Comparison of ENCODE assay signal across 8 cellular contexts in genomic region chr4:126223784-126224407, GRCh38.
DNase-seq lines count a peak whose midpoint lies in the region; ATAC-seq, FAIRE-seq and TF ChIP-seq lines count a peak whose summit lies in the region.

No MANE protein-coding gene starts in this region.

- no peaks in the 10 kb centered on the region for H3K36me3 Mint-ChIP-seq in Caco-2 (ENCODE audit: insufficient read depth, unreplicated experiment)

- CTCF ChIA-PET in Caco-2 (lab: Charles Lee) (no interaction called here), HepG2 (lab: Yijun Ruan, JAX; ENCODE audit: low intra/inter-chr PET ratio, low total read pairs) (no interaction called here)

- no peaks in the 10 kb centered on the region for H3K27me3 ChIP-seq in Caco-2 (replicated peaks; ENCODE audit: control insufficient read depth, insufficient read depth, low read length)
- no peaks in the 10 kb centered on the region for H3K27me3 ChIP-seq in ascending aorta
- no peaks in the 10 kb centered on the region; a peak in 1 of 5 replicates for H3K27me3 ChIP-seq in HepG2 (ENCODE audit: control insufficient read depth in 1 of 2, insufficient read depth in 2 of 2, low read length in 2 of 2)
- H3K27me3 ChIP-seq in gastrocnemius medialis, result no peaks in the 10 kb centered on the region

- in situ Hi-C loops in HepG2 (cut with HindIII; ENCODE audit: extremely low pct_ligation_motif_present, low pct_unique_long_range_greater_than_20kb), result no loop called here
- in situ Hi-C loops in gastrocnemius medialis (cut with MboI; ENCODE audit: low sequenced_read_pairs in 4 of 4), result no loop called here

- no peaks in the 10 kb centered on the region for H3K9me3 Mint-ChIP-seq in Caco-2 (ENCODE audit: unreplicated experiment)

- H3K27ac ChIP-seq in ascending aorta, result no peak overlapping the region
- H3K27ac ChIP-seq in HepG2 (ENCODE audit: extremely low read length, insufficient read depth, low read length), result no peak overlapping the region
- no peak overlapping the region for H3K27ac ChIP-seq in gastrocnemius medialis

- no peak overlapping the region for H3K4me2 ChIP-seq in HepG2 (ENCODE audit: low read depth, low read length)

- H3K9me3 ChIP-seq in Caco-2 (no peaks in the 10 kb centered on the region), ascending aorta (no peaks in the 10 kb centered on the region), HepG2 (ENCODE audit: low read length) (no peaks in the 10 kb centered on the region), gastrocnemius medialis (no peaks in the 10 kb centered on the region)

- H3K4me3 ChIP-seq in Caco-2 (ENCODE audit: low read depth, low read length), result no peak overlapping the region
- H3K4me3 ChIP-seq in ascending aorta, result no peak overlapping the region
- H3K4me3 ChIP-seq in HepG2 (replicated peaks in 1 of 3; ENCODE audit: insufficient read depth in 1 of 3, low read depth in 2 of 3, low read length in 3 of 3), result no peak overlapping the region
- no peak overlapping the region for H3K4me3 ChIP-seq in gastrocnemius medialis

- no peak for TF ChIP-seq RAD21 in HepG2 (CRISPR knock-in tag; IDR thresholded peaks at IDR 0.05)

- intact Hi-C loops in Caco-2 (cut with micrococcal nuclease; ENCODE audit: unreplicated experiment) (no loop called here), ascending aorta (cut with DNase I) (no loop called here), HepG2 (cut with micrococcal nuclease; ENCODE audit: unreplicated experiment) (loop anchor here (2.0 to 10.0 kb wide), 3 partner anchors 181 to 1177 kb away; no protein-coding TSS in a partner anchor), gastrocnemius medialis (cut with DNase I; ENCODE audit: low total_unique reads) (no loop called here)

- BruUV-seq in Caco-2 (replicated peaks; lab: Mats Ljungman, UMichigan) (no TSS peak), HepG2 (replicated peaks; lab: Mats Ljungman, UMichigan) (no TSS peak)

- no peak overlapping the region for H3K9ac ChIP-seq in HepG2 (ENCODE audit: insufficient read depth, low read depth, low read length)

- peak in 1 of 2 experiments; percentile 3 for DNase-seq in Caco-2
- DNase-seq in ascending aorta (ENCODE audit: low spot score in 2 of 2), result no peak
- DNase-seq in HepG2 (ENCODE audit: low spot score), result peak; percentile 1
- no peak for DNase-seq in effector CD4-positive, alpha-beta T cell
- no peak for DNase-seq in gastrocnemius medialis
- DNase-seq in COR-L47 (lab: John Stamatoyannopoulos, UW), result no peak
- DNase-seq in activated CD4-positive, CD25-positive, alpha-beta regulatory T cell (lab: John Stamatoyannopoulos, UW), result no peak

- TF ChIP-seq POLR2A in HepG2 (IDR thresholded peaks at IDR 0.05; ENCODE audit: insufficient read depth in 1 of 2, low read depth in 2 of 2, low read length in 2 of 2), result no peak
- no peak for TF ChIP-seq POLR2A in gastrocnemius medialis (IDR thresholded peaks at IDR 0.05)

- POLR2A ChIA-PET in Caco-2 (lab: Charles Lee), result no interaction called here
- POLR2A ChIA-PET in HepG2 (lab: Yijun Ruan, JAX), result no interaction called here

- no peaks in the 10 kb centered on the region for H3K27me3 Mint-ChIP-seq in Caco-2 (ENCODE audit: insufficient read depth, unreplicated experiment)

- no peak overlapping the region for H3K27ac Mint-ChIP-seq in Caco-2 (ENCODE audit: unreplicated experiment)

- TF ChIP-seq CTCF in Caco-2 (IDR thresholded peaks at IDR 0.05; ENCODE audit: insufficient read depth in 1 of 2, low read depth in 1 of 2, low read length in 1 of 2, severe bottlenecking in 1 of 2, unreplicated experiment in 1 of 2) (peak; percentile 31 to 66), ascending aorta (IDR thresholded peaks at IDR 0.05) (peak in 2 of 3 experiments; percentile 35 to 45), HepG2 (CRISPR knock-in tag; IDR thresholded peaks at IDR 0.05) (0 out of 2 replicates have a peak, but pooled peaks have one; percentile 13), gastrocnemius medialis (IDR thresholded peaks at IDR 0.05 in 4 of 5, conservative IDR thresholded peaks at IDR 0.05 in 1 of 5) (peak in 2 of 5 experiments; percentile 23 to 24)

- WGBS in HepG2 (ENCODE audit: low lambda C conversion rate), result 26% methylated on average over 2 of the region's 2 CpGs

- ATAC-seq in HG02981 (IDR thresholded peaks at IDR 0.05; ENCODE audit: unreplicated experiment), result peak; percentile 64
- ATAC-seq in HepG2, result no peak
- ATAC-seq in gastrocnemius medialis, result no peak

- no peak overlapping the region for H2AFZ ChIP-seq in HepG2 (ENCODE audit: low read length)

- H3K4me1 ChIP-seq in Caco-2 (no peaks in the 10 kb centered on the region), ascending aorta (no peaks in the 10 kb centered on the region), HepG2 (ENCODE audit: insufficient read depth, low read length) (no peaks in the 10 kb centered on the region), gastrocnemius medialis (no peaks in the 10 kb centered on the region)

- H3K4me3 Mint-ChIP-seq in Caco-2 (ENCODE audit: unreplicated experiment), result no peak overlapping the region

- H4K20me1 ChIP-seq in HepG2 (ENCODE audit: insufficient read depth, low read length), result no peaks in the 10 kb centered on the region

- no peaks in the 10 kb centered on the region for H3K79me2 ChIP-seq in HepG2 (ENCODE audit: insufficient read depth, low read length)

- no peak for FAIRE-seq in HepG2 (lab: Jason Lieb, UNC)

- H3K36me3 ChIP-seq in Caco-2 (ENCODE audit: control insufficient read depth, insufficient read depth, low read length), result no peaks in the 10 kb centered on the region
- H3K36me3 ChIP-seq in ascending aorta, result no peaks in the 10 kb centered on the region
- no peaks in the 10 kb centered on the region for H3K36me3 ChIP-seq in HepG2 (replicated peaks in 1 of 2; ENCODE audit: control insufficient read depth in 1 of 2, insufficient read depth in 2 of 2, low read length in 2 of 2)
- no peaks in the 10 kb centered on the region for H3K36me3 ChIP-seq in gastrocnemius medialis

- H3K4me1 Mint-ChIP-seq in Caco-2 (ENCODE audit: low read depth, unreplicated experiment), result no peaks in the 10 kb centered on the region

- TF ChIP-seq EP300 in HepG2 (IDR thresholded peaks at IDR 0.05; ENCODE audit: low read depth in 2 of 2, low read length in 2 of 2) (no peak), HepG2 (CRISPR knock-in tag; IDR thresholded peaks at IDR 0.05; ENCODE audit: borderline replicate concordance) (no peak)

TF ChIP-seq in HepG2, 621 proteins besides CTCF, POLR2A, EP300 and RAD21:
- TF ChIP-seq GPN1 (CRISPR knock-in tag; IDR thresholded peaks at IDR 0.05; ENCODE audit: borderline replicate concordance) (no peak), ZBTB7A (CRISPR knock-in tag; IDR thresholded peaks at IDR 0.05) (no peak), STAT5B (CRISPR knock-in tag; IDR thresholded peaks at IDR 0.05) (no peak), RBM39 (IDR thresholded peaks at IDR 0.05; ENCODE audit: low read depth, low read length, poor library complexity, severe bottlenecking) (no peak), ZNF879 (CRISPR knock-in tag; IDR thresholded peaks at IDR 0.05) (no peak), HDAC1 (CRISPR knock-in tag; IDR thresholded peaks at IDR 0.05) (no peak), TEAD3 (CRISPR knock-in tag; optimal IDR thresholded peaks at IDR 0.05; ENCODE audit: borderline replicate concordance) (no peak), ZNF567 (CRISPR knock-in tag; IDR thresholded peaks at IDR 0.05; ENCODE audit: borderline replicate concordance) (no peak), ZNF713 (CRISPR knock-in tag; IDR thresholded peaks at IDR 0.05) (no peak), ZNF562 (CRISPR knock-in tag; IDR thresholded peaks at IDR 0.05; ENCODE audit: borderline replicate concordance) (no peak), ZFP91 (CRISPR knock-in tag; IDR thresholded peaks at IDR 0.05; ENCODE audit: borderline replicate concordance) (no peak)
